ENCODE assay signal across 14 cellular contexts in the genomic region with DNA sequence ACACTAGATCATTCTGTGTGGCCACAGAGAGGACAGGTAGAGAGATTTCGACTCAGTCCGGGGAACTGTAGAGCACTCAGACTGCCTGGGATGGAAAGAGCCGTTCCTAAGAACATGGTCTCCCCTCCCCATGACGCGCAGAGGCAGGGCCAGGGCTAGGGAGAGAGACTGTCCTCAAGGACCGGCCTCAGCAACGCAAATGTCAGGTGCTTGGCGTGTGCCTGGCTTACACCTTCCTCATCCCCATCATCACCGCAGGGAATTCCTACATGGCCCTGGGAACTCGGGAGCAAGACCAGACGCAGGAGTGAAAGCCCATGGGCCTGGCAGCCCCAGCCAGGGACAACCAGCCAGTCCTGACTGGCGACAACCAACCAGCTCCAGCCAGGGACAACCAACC.
"Had no signal": no experiment of that assay in that cellular context is flagged by ENCODE, and none has a peak within 500 bp of the region (broad histone marks: within the 10 kb centered on the region; RNA-seq: fewer than 3 reads in every experiment).

No MANE protein-coding gene starts in this region.

- H3K27me3 ChIP-seq: ascending aorta, esophagus muscularis mucosa, upper lobe of left lung had no signal

- H3K36me3 ChIP-seq: ascending aorta, esophagus muscularis mucosa, upper lobe of left lung had no signal

- H3K4me3 ChIP-seq: ascending aorta, esophagus muscularis mucosa, mucosa of descending colon, upper lobe of left lung had no signal

- ATAC-seq: mucosa of descending colon; naive thymus-derived CD4-positive, alpha-beta T cell had no signal

- DNase-seq: activated CD4-positive, alpha-beta T cell treated with anti-CD3 and anti-CD28 coated beads, Interleukin-2, amount 50 U/mL, for 1 hour; activated CD8-positive, alpha-beta memory T cell treated with anti-CD3 and anti-CD28 coated beads for 24 hours; activated naive CD8-positive, alpha-beta T cell treated with anti-CD3 and anti-CD28 coated beads, Interleukin-2, amount 10 ng/mL, durations not matched to agents 7 days and 5 days; mammary epithelial cell; mucosa of descending colon; naive thymus-derived CD4-positive, alpha-beta T cell; nucleus accumbens; stimulated activated CD4-positive, alpha-beta T cell treated with anti-CD3 and anti-CD28 coated beads, Interleukin-4, amount 100 ng/mL, for 24 hours; stimulated activated naive CD4-positive, alpha-beta T cell treated with Interleukin-2 at 50 U/mL for 16 hours had no signal

- H3K27ac ChIP-seq: ascending aorta, esophagus muscularis mucosa, upper lobe of left lung had no signal

- FAIRE-seq: endometrium, islet of Langerhans had no signal

- H3K9me3 ChIP-seq: ascending aorta, esophagus muscularis mucosa, mucosa of descending colon, upper lobe of left lung had no signal

- H3K4me1 ChIP-seq: ascending aorta had no signal
